ENCODE assay signal across 8 cellular contexts in the genomic region with DNA sequence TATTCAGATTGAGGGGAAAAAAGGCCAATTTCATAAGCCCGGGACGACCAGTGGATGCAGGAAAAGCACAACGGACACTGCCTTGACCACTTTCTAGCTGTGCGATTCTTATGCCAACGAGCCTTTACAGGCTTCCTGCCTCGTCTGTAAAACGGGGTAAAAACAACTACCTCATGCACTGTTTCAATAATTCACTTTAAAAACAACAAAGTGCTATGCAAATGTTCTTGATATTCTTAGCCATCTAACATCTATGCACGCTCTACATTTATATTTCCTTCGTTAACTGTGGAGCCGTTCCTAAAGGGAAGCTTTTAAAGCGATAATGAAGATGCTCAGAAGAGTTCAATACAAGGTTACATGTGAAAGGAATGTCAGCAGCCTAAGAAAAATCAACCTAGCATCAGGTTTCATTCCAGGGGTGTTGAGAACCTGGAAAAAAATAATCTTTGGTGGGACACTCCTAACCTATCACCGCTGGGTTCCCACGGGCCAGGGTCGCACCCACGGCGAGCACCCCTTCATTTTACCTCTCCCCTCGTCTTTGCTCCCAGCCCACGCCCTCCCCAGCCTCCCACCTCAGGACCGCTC. TPM values are rescaled to one million over a fixed set of nuclear protein-coding genes. Genes with fewer than 3 reads are reported as not detected.
DNase-seq lines count a peak whose midpoint lies in the region; ATAC-seq, FAIRE-seq and TF ChIP-seq lines count a peak whose summit lies in the region.

No MANE protein-coding gene starts in this region.

- H3K4me3 ChIP-seq in GM06990 (replicated peaks; ENCODE audit: low read depth, low read length) (peak overlapping the region; percentile 78), iPS-11a (ENCODE audit: low read depth, low read length) (peak overlapping the region; percentile 58), small intestine (ENCODE audit: low read depth in 1 of 2, low read length in 2 of 2) (peak overlapping the region; percentile 74 to 85)

- no peaks in the 10 kb centered on the region; the same call in 1 of the 2 replicates for H3K36me3 ChIP-seq in GM06990 (ENCODE audit: control insufficient read depth, insufficient read depth, low read length)
- H3K36me3 ChIP-seq in small intestine (ENCODE audit: control insufficient read depth in 2 of 2, insufficient read depth in 2 of 2, low read length in 2 of 2) = no peaks in the 10 kb centered on the region

- H3K4me1 ChIP-seq in small intestine (ENCODE audit: control insufficient read depth in 2 of 2, insufficient read depth in 1 of 2, low read depth in 1 of 2, low read length in 1 of 2) = peaks cover 0 to 4% of the 10 kb centered on the region in 2 donors

- H3K36me3 Mint-ChIP-seq in activated T-cell treated with anti-CD3 and anti-CD28 coated beads, Interleukin-2, amount 50 U/mL, for 72 hours (ENCODE audit: insufficient read depth in 2 of 2) = no peaks in the 10 kb centered on the region

- 3 to 6% (median 3%) methylated on average over 19 of the region's 19 CpGs for WGBS in small intestine, 3 donors

- peak; percentile 31 for TF ChIP-seq CTCF in GM06990 (IDR thresholded peaks at IDR 0.05; ENCODE audit: insufficient read depth, low read length, poor library complexity, severe bottlenecking)

- ATAC-seq in HG03108 (IDR thresholded peaks at IDR 0.05; ENCODE audit: unreplicated experiment) (peak; percentile 1), HG03520 (IDR thresholded peaks at IDR 0.05; ENCODE audit: unreplicated experiment) (no peak)
- ATAC-seq in activated T-cell treated with anti-CD3 and anti-CD28 coated beads, Interleukin-2, amount 50 U/mL, for 72 hours (replicated peaks in 1 of 2) = no peak

- DNase-seq in GM06990 (ENCODE audit: extremely low read depth, insufficient read length) (no peak), small intestine (no peak), NCI-H2196 (lab: John Stamatoyannopoulos, UW; ENCODE audit: unreplicated experiment) (no peak), T-helper 9 cell (no peak)
- DNase-seq in activated T-cell treated with anti-CD3 and anti-CD28 coated beads, Interleukin-2, amount 50 U/mL, for 72 hours = no peak

- peaks cover 46% of the 10 kb centered on the region for H3K4me1 Mint-ChIP-seq in activated T-cell treated with anti-CD3 and anti-CD28 coated beads, Interleukin-2, amount 50 U/mL, for 72 hours (ENCODE audit: low read depth)

- H3K27ac Mint-ChIP-seq in activated T-cell treated with anti-CD3 and anti-CD28 coated beads, Interleukin-2, amount 50 U/mL, for 72 hours = peak overlapping the region; percentile 93

- no peak for FAIRE-seq in small intestine (lab: Jason Lieb, UNC)

- H3K9me3 Mint-ChIP-seq in activated T-cell treated with anti-CD3 and anti-CD28 coated beads, Interleukin-2, amount 50 U/mL, for 72 hours = no peaks in the 10 kb centered on the region

- H3K27me3 Mint-ChIP-seq in activated T-cell treated with anti-CD3 and anti-CD28 coated beads, Interleukin-2, amount 50 U/mL, for 72 hours (ENCODE audit: low read depth) = no peaks in the 10 kb centered on the region

- H3K4me3 Mint-ChIP-seq in activated T-cell treated with anti-CD3 and anti-CD28 coated beads, Interleukin-2, amount 50 U/mL, for 72 hours = peak overlapping the region; percentile 89 to 94

- no peaks in the 10 kb centered on the region for H3K9me3 ChIP-seq in small intestine (ENCODE audit: control insufficient read depth, low read depth)

- H3K27me3 ChIP-seq in GM06990 (replicated peaks; ENCODE audit: control insufficient read depth, insufficient read depth, low read length) (no peaks in the 10 kb centered on the region), small intestine (ENCODE audit: control insufficient read depth in 2 of 2, insufficient read depth in 2 of 2, low read length in 2 of 2) (no peaks in the 10 kb centered on the region)

- peak overlapping the region; percentile 92 to 99 for H3K27ac ChIP-seq in small intestine (ENCODE audit: low read depth in 1 of 2, low read length in 1 of 2)

RNA-seq across cellular contexts. Expression of a gene that starts 1.0 kb away (rescaled TPM):
- total RNA-seq in activated T-cell treated with anti-CD3 and anti-CD28 coated beads, Interleukin-2, amount 50 U/mL, for 72 hours = 10 to 100 TPM; 12.4 to 15.3 TPM
- 1 to 10 TPM in 1 of 3 donors, under 1 TPM in 2; 0.54 to 3.1 (median 0.67) TPM for polyA plus RNA-seq in small intestine
